17 cellular contexts compared by ENCODE assay signal in genomic region chrX:13188731-13189309, GRCh38.
"Had no signal": no experiment of that assay in that cellular context is flagged by ENCODE, and none has a peak within 500 bp of the region (broad histone marks: within the 10 kb centered on the region; RNA-seq: fewer than 3 reads in every experiment).

No MANE protein-coding gene starts in this region.

- H3K4me1 ChIP-seq: left lung, psoas muscle, sigmoid colon, suprapubic skin had no signal

- H3K27ac ChIP-seq: epithelial cell of prostate, esophagus muscularis mucosa, left lung, psoas muscle, sigmoid colon, suprapubic skin, thyroid gland had no signal

- H3K27me3 ChIP-seq: esophagus muscularis mucosa, left lung, sigmoid colon, suprapubic skin, thyroid gland had no signal

- ATAC-seq: effector memory CD8-positive, alpha-beta T cell; left lung; psoas muscle had no signal

- DNase-seq: effector memory CD8-positive, alpha-beta T cell; islet precursor cell; left lung; mesenchymal stem cell; midbrain; nephron progenitor cell; psoas muscle; retina; sigmoid colon; small intestine; stimulated activated CD4-positive, alpha-beta T cell treated with anti-CD3 and anti-CD28 coated beads, Interleukin-2, amount 100 ng/mL, for 48 hours; stimulated activated naive CD4-positive, alpha-beta T cell treated with Interleukin-2 at 50 U/mL for 16 hours; thyroid gland had no signal

- H3K4me3 ChIP-seq: esophagus muscularis mucosa, left lung, lung, psoas muscle, sigmoid colon, suprapubic skin, thyroid gland had no signal

- H3K9me3 ChIP-seq: esophagus muscularis mucosa, left lung, sigmoid colon, suprapubic skin, thyroid gland had no signal
